ENCODE assay signal across 13 cellular contexts in genomic region chr15:85500729-85501128, GRCh38.
DNase-seq lines count a peak whose midpoint lies in the region; ATAC-seq and TF ChIP-seq lines count a peak whose summit lies in the region.
"Had no signal": no experiment of that assay in that cellular context is flagged by ENCODE, and none has a peak within 500 bp of the region (broad histone marks: within the 10 kb centered on the region; RNA-seq: fewer than 3 reads in every experiment).

No MANE protein-coding gene starts in this region.

- no peaks in the 10 kb centered on the region for H3K36me3 Mint-ChIP-seq in endodermal cell (ENCODE audit: low read depth)

- H2AK5ac ChIP-seq in mesenchymal stem cell (ENCODE audit: low read length, severe bottlenecking): no peak overlapping the region

- no peaks in the 10 kb centered on the region for H3K27me3 Mint-ChIP-seq in endodermal cell (ENCODE audit: insufficient read depth)

- H2AFZ ChIP-seq in mesenchymal stem cell (ENCODE audit: low read depth, low read length) (no peak overlapping the region), GM23248 (no peak overlapping the region)

- no peaks in the 10 kb centered on the region for H3K9me3 ChIP-seq in endodermal cell (ENCODE audit: control insufficient read depth, low read length)
- no peaks in the 10 kb centered on the region for H3K9me3 ChIP-seq in mesenchymal stem cell (ENCODE audit: control insufficient read depth, low read length)
- no peaks in the 10 kb centered on the region for H3K9me3 ChIP-seq in upper lobe of right lung
- H3K9me3 ChIP-seq in GM23248 (ENCODE audit: low read depth): no peaks in the 10 kb centered on the region
- H3K9me3 ChIP-seq: tibial artery had no signal

- no peak for ATAC-seq in upper lobe of right lung
- no peak for ATAC-seq in HG03469 (IDR thresholded peaks at IDR 0.05; ENCODE audit: unreplicated experiment)

- no peak overlapping the region for H4K91ac ChIP-seq in mesenchymal stem cell (ENCODE audit: low read length)

- H3K4me2 ChIP-seq in mesenchymal stem cell (ENCODE audit: low read length, poor library complexity, severe bottlenecking) (no peak overlapping the region), GM23248 (ENCODE audit: unreplicated experiment) (no peak overlapping the region)

- no peak overlapping the region for H3K4me3 ChIP-seq in endodermal cell (ENCODE audit: low read length)
- H3K4me3 ChIP-seq in mesenchymal stem cell (ENCODE audit: insufficient read depth in 1 of 2, low read depth in 1 of 2, low read length in 2 of 2): no peak overlapping the region
- no peak overlapping the region for H3K4me3 ChIP-seq in upper lobe of right lung
- H3K4me3 ChIP-seq in GM23248: no peak overlapping the region
- H3K4me3 ChIP-seq: tibial artery had no signal

- H3K27me3 ChIP-seq in endodermal cell (ENCODE audit: control insufficient read depth, insufficient read depth, low read length, poor library complexity, severe bottlenecking) (no peaks in the 10 kb centered on the region), mesenchymal stem cell (ENCODE audit: control insufficient read depth in 1 of 2, insufficient read depth in 1 of 2, low read length in 2 of 2) (no peaks in the 10 kb centered on the region), upper lobe of right lung (no peaks in the 10 kb centered on the region), GM23248 (replicated peaks; ENCODE audit: insufficient read depth) (no peaks in the 10 kb centered on the region)
- H3K27me3 ChIP-seq: tibial artery had no signal

- no peak overlapping the region for H2BK15ac ChIP-seq in mesenchymal stem cell (ENCODE audit: low read depth, poor library complexity, severe bottlenecking)

- DNase-seq in NCI-H526 (lab: John Stamatoyannopoulos, UW) (peak; percentile 11 to 54), NCI-H526 treated with DMSO at 0.1 percent for 48 hours (lab: John Stamatoyannopoulos, UW) (no peak), endodermal cell (no peak), mesenchymal stem cell (peak; percentile 58), upper lobe of right lung (no peak), GM23248 (no peak), NCI-H1694 (lab: John Stamatoyannopoulos, UW) (no peak)
- DNase-seq: ACHN; activated CD4-positive, alpha-beta T cell treated with anti-CD3 and anti-CD28 coated beads for 4 hours; H9; NCI-H774; tibial artery had no signal

- 89 to 93% methylated on average over 2 to 4 of the region's 4 CpGs for WGBS in endodermal cell (ENCODE audit: insufficient coverage in 1 of 2, insufficient read length in 1 of 2), 2 experiments
- WGBS in mesenchymal stem cell: 74% methylated on average over 3 of the region's 4 CpGs
- WGBS in GM23248 (ENCODE audit: low coverage in 1 of 2, low lambda C conversion rate in 2 of 2, missing lambda C conversion rate in 2 of 2), 2 experiments: 87 to 88% methylated on average over 4 of the region's 4 CpGs

- H3K9ac ChIP-seq in endodermal cell (ENCODE audit: extremely low read depth, low read length, poor library complexity, severe bottlenecking): no peak overlapping the region
- no peak overlapping the region for H3K9ac ChIP-seq in mesenchymal stem cell (ENCODE audit: low read length)
- no peak overlapping the region for H3K9ac ChIP-seq in GM23248

- H2BK5ac ChIP-seq in mesenchymal stem cell (ENCODE audit: low read depth, low read length, poor library complexity, severe bottlenecking): no peak overlapping the region

- no peaks in the 10 kb centered on the region for H3F3A ChIP-seq in GM23248 (ENCODE audit: insufficient read depth)

- in situ Hi-C loops in GM23248 (cut with MboI): no loop called here

- peaks cover 37% of the 10 kb centered on the region for H3K4me1 ChIP-seq in endodermal cell (ENCODE audit: control insufficient read depth, insufficient read depth, low read length)
- H3K4me1 ChIP-seq in mesenchymal stem cell (ENCODE audit: control insufficient read depth, insufficient read depth, low read depth, low read length): peaks cover 7% of the 10 kb centered on the region
- peaks cover 29% of the 10 kb centered on the region for H3K4me1 ChIP-seq in upper lobe of right lung
- H3K4me1 ChIP-seq in GM23248 (ENCODE audit: insufficient read depth): no peaks in the 10 kb centered on the region

- no peaks in the 10 kb centered on the region for H3K9me3 Mint-ChIP-seq in endodermal cell
- H3K9me3 Mint-ChIP-seq: H9 had no signal

- peaks cover 100% of the 10 kb centered on the region for H3K79me2 ChIP-seq in GM23248 (ENCODE audit: insufficient read depth)

- TF ChIP-seq CTCF in endodermal cell (conservative IDR thresholded peaks at IDR 0.05) (no peak), upper lobe of right lung (IDR thresholded peaks at IDR 0.05) (no peak)

- no peak overlapping the region for H2BK12ac ChIP-seq in mesenchymal stem cell (ENCODE audit: low read length in 2 of 2)

- no peak overlapping the region for H3K23ac ChIP-seq in mesenchymal stem cell (ENCODE audit: low read length in 2 of 2)

- peaks cover 21% of the 10 kb centered on the region for H3K79me1 ChIP-seq in mesenchymal stem cell (replicated peaks; ENCODE audit: low read length, poor library complexity, severe bottlenecking)

- intact Hi-C loops in upper lobe of right lung (cut with DNase I): no loop called here

- H3K27ac ChIP-seq in endodermal cell (ENCODE audit: low read depth, low read length) (no peak overlapping the region), mesenchymal stem cell (ENCODE audit: low read length, poor library complexity, severe bottlenecking) (no peak overlapping the region), upper lobe of right lung (peak overlapping the region; percentile 33), GM23248 (no peak overlapping the region)
- H3K27ac ChIP-seq: tibial artery had no signal

- no peak overlapping the region for H4K8ac ChIP-seq in mesenchymal stem cell (ENCODE audit: low read length)

- H3K4me1 Mint-ChIP-seq in endodermal cell: peaks cover 81% of the 10 kb centered on the region

- no peak overlapping the region for H3K18ac ChIP-seq in mesenchymal stem cell (ENCODE audit: low read depth in 1 of 2, low read length in 2 of 2)

- peak overlapping the region; percentile 35 for H3K27ac Mint-ChIP-seq in endodermal cell
- H3K27ac Mint-ChIP-seq: H9 had no signal

- no peaks in the 10 kb centered on the region for H3K9me2 ChIP-seq in GM23248 (ENCODE audit: insufficient read depth)

- no peak overlapping the region for H3K14ac ChIP-seq in mesenchymal stem cell (ENCODE audit: low read length in 2 of 2)

- no peaks in the 10 kb centered on the region for H3K36me3 ChIP-seq in endodermal cell (ENCODE audit: control insufficient read depth, insufficient read depth, low read length)
- no peaks in the 10 kb centered on the region for H3K36me3 ChIP-seq in mesenchymal stem cell (ENCODE audit: control insufficient read depth in 1 of 2, insufficient read depth in 2 of 2, low read depth in 1 of 2, low read length in 2 of 2)
- no peaks in the 10 kb centered on the region for H3K36me3 ChIP-seq in upper lobe of right lung
- H3K36me3 ChIP-seq in GM23248 (ENCODE audit: low read depth): no peaks in the 10 kb centered on the region
- H3K36me3 ChIP-seq: tibial artery had no signal

- H4K20me1 ChIP-seq in GM23248 (ENCODE audit: insufficient read depth): no peaks in the 10 kb centered on the region

- H3K4ac ChIP-seq in mesenchymal stem cell (ENCODE audit: low read depth in 1 of 2, low read length in 2 of 2): no peak overlapping the region

- no peak overlapping the region for H2BK120ac ChIP-seq in mesenchymal stem cell (ENCODE audit: low read depth, low read length)

- H3K4me3 Mint-ChIP-seq in endodermal cell: no peak overlapping the region
- H3K4me3 Mint-ChIP-seq: H9 had no signal

Comparison
In these comparisons a context has a peak if more than half of its experiments do, and no peak if none do; other contexts are left out.
1. DNase-seq: peak in NCI-H526 (2 of 2) and mesenchymal stem cell (single experiment); none in NCI-H526 treated with DMSO at 0.1 percent for 48 hours (single experiment), endodermal cell (single experiment), upper lobe of right lung (single experiment), GM23248 (single experiment) and NCI-H1694 (single experiment).